ENCODE assay signal across 1 cellular context in the genomic region with DNA sequence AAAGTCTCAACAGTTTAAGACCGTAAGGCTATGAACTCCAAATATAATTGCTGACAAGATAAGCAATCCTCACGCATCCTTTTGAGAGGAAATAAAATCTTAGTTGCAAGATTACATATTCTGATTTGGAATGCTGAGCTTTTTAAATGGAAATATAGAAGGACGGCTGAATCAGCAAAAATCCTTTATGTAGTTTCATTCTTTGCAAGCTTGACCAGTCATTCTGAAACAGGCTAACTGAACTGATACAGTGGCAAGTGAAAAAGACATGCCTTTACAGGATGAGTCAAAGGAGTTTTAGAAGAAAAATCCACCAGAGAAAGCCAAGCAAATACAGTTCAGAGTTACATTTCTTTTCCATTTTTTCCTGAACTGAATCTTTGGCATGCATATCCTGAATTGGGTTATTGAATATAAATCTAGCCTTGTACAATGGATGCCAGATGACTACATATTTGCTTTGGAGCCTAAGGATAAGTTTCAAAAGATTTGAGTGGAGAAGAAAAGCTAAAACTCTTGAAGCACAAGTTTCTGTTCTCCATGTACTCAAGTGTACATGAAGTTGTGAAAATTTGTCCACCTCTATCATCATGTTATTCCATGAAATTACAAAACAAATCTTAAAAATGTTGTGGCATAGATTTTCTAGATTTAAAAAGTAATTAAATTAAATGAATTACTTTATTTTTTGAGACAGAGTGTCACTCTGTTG.
TF ChIP-seq lines count a peak whose summit lies in the region.

No MANE protein-coding gene starts in this region.

TF ChIP-seq in H1, 55 proteins besides CTCF, POLR2A, EP300 and RAD21:
- TF ChIP-seq MAFK (IDR thresholded peaks at IDR 0.05; ENCODE audit: low read depth, low read length) (peak; percentile 30; the same call in 1 of the 2 replicates), CTBP2 (IDR thresholded peaks at IDR 0.05; ENCODE audit: borderline replicate concordance, insufficient read depth, insufficient read length, low read length) (no peak)
